2 cellular contexts compared by ENCODE assay signal in the genomic region with DNA sequence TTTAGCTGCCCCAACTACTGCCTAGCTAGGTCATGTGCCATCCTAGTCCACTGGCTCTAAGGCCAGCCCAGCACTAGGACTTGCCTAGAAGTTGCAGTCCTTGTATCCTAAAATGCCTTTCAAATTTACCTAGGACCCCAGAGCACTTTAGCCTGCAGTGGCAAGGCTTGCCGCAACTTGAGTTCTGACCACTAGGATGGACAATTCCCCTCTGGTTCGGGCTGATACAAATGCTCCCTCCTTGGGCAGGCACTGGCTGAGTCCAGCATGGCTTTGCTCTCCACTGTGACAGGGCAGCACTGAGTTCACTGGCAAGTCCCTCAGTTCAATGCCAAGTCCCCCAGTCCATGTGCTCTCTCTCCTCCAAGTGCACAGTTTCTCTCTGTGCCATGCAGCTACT.
TF ChIP-seq lines count a peak whose summit lies in the region.

No MANE protein-coding gene starts in this region.

TF ChIP-seq in WTC11, 78 proteins besides CTCF, POLR2A, EP300 and RAD21:
- TF ChIP-seq SMAD3 (CRISPR knock-in tag; IDR thresholded peaks at IDR 0.05; ENCODE audit: borderline replicate concordance) (no peak), NFYB (CRISPR knock-in tag; conservative IDR thresholded peaks at IDR 0.05; ENCODE audit: low read depth) (no peak), ZNF396 (CRISPR knock-in tag; IDR thresholded peaks at IDR 0.05; ENCODE audit: borderline replicate concordance) (no peak), MXD4 (CRISPR knock-in tag; IDR thresholded peaks at IDR 0.05; ENCODE audit: borderline replicate concordance) (no peak), CREM (CRISPR knock-in tag; IDR thresholded peaks at IDR 0.05) (no peak), KAT7 (CRISPR knock-in tag; IDR thresholded peaks at IDR 0.05; ENCODE audit: borderline replicate concordance) (no peak), JAZF1 (CRISPR knock-in tag; IDR thresholded peaks at IDR 0.05) (no peak), FOXJ3 (CRISPR knock-in tag; IDR thresholded peaks at IDR 0.05; ENCODE audit: borderline replicate concordance) (no peak), SMAD4 (CRISPR knock-in tag; IDR thresholded peaks at IDR 0.05) (no peak), OVOL2 (CRISPR knock-in tag; IDR thresholded peaks at IDR 0.05; ENCODE audit: borderline replicate concordance) (no peak), ZNF232 (CRISPR knock-in tag; IDR thresholded peaks at IDR 0.05) (no peak)
- TF ChIP-seq, protein P1, sequence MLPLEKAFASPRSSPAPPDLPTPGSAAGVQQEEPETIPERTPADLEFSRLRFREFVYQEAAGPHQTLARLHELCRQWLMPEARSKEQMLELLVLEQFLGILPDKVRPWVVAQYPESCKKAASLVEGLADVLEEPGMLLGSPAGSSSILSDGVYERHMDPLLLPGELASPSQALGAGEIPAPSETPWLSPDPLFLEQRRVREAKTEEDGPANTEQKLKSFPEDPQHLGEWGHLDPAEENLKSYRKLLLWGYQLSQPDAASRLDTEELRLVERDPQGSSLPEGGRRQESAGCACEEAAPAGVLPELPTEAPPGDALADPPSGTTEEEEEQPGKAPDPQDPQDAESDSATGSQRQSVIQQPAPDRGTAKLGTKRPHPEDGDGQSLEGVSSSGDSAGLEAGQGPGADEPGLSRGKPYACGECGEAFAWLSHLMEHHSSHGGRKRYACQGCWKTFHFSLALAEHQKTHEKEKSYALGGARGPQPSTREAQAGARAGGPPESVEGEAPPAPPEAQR (CRISPR knock-in tag; IDR thresholded peaks at IDR 0.05), result no peak
- TF ChIP-seq, protein P2, sequence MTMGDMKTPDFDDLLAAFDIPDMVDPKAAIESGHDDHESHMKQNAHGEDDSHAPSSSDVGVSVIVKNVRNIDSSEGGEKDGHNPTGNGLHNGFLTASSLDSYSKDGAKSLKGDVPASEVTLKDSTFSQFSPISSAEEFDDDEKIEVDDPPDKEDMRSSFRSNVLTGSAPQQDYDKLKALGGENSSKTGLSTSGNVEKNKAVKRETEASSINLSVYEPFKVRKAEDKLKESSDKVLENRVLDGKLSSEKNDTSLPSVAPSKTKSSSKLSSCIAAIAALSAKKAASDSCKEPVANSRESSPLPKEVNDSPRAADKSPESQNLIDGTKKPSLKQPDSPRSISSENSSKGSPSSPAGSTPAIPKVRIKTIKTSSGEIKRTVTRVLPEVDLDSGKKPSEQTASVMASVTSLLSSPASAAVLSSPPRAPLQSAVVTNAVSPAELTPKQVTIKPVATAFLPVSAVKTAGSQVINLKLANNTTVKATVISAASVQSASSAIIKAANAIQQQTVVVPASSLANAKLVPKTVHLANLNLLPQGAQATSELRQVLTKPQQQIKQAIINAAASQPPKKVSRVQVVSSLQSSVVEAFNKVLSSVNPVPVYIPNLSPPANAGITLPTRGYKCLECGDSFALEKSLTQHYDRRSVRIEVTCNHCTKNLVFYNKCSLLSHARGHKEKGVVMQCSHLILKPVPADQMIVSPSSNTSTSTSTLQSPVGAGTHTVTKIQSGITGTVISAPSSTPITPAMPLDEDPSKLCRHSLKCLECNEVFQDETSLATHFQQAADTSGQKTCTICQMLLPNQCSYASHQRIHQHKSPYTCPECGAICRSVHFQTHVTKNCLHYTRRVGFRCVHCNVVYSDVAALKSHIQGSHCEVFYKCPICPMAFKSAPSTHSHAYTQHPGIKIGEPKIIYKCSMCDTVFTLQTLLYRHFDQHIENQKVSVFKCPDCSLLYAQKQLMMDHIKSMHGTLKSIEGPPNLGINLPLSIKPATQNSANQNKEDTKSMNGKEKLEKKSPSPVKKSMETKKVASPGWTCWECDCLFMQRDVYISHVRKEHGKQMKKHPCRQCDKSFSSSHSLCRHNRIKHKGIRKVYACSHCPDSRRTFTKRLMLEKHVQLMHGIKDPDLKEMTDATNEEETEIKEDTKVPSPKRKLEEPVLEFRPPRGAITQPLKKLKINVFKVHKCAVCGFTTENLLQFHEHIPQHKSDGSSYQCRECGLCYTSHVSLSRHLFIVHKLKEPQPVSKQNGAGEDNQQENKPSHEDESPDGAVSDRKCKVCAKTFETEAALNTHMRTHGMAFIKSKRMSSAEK (CRISPR knock-in tag; IDR thresholded peaks at IDR 0.05; ENCODE audit: borderline replicate concordance), result no peak
- TF ChIP-seq, protein P3, sequence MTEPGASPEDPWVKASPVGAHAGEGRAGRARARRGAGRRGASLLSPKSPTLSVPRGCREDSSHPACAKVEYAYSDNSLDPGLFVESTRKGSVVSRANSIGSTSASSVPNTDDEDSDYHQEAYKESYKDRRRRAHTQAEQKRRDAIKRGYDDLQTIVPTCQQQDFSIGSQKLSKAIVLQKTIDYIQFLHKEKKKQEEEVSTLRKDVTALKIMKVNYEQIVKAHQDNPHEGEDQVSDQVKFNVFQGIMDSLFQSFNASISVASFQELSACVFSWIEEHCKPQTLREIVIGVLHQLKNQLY (CRISPR knock-in tag; IDR thresholded peaks at IDR 0.05), result no peak

TF ChIP-seq in SK-N-SH treated with all-trans-retinoic acid at 6 μM for 48 hours, 23 proteins besides CTCF, POLR2A, EP300 and RAD21:
- TF ChIP-seq ZFP3 (CRISPR knock-in tag; IDR thresholded peaks at IDR 0.05) (no peak), SNAI2 (CRISPR knock-in tag; IDR thresholded peaks at IDR 0.05) (no peak), ISL1 (CRISPR knock-in tag; IDR thresholded peaks at IDR 0.05) (no peak), TOX (CRISPR knock-in tag; IDR thresholded peaks at IDR 0.05; ENCODE audit: borderline replicate concordance) (no peak), BACH2 (CRISPR knock-in tag; IDR thresholded peaks at IDR 0.05; ENCODE audit: borderline replicate concordance) (no peak), ZNF8 (CRISPR knock-in tag; IDR thresholded peaks at IDR 0.05) (no peak), ZC3H10 (CRISPR knock-in tag; IDR thresholded peaks at IDR 0.05) (no peak), ZFP30 (CRISPR knock-in tag; IDR thresholded peaks at IDR 0.05) (no peak), ARNTL (CRISPR knock-in tag; IDR thresholded peaks at IDR 0.05; ENCODE audit: borderline replicate concordance, low read depth) (no peak), CSDC2 (CRISPR knock-in tag; IDR thresholded peaks at IDR 0.05) (no peak), RARB (CRISPR knock-in tag; IDR thresholded peaks at IDR 0.05) (no peak), OSR1 (CRISPR knock-in tag; IDR thresholded peaks at IDR 0.05) (no peak), PPARA (CRISPR knock-in tag; IDR thresholded peaks at IDR 0.05; ENCODE audit: borderline replicate concordance) (no peak)
- TF ChIP-seq, protein P4, sequence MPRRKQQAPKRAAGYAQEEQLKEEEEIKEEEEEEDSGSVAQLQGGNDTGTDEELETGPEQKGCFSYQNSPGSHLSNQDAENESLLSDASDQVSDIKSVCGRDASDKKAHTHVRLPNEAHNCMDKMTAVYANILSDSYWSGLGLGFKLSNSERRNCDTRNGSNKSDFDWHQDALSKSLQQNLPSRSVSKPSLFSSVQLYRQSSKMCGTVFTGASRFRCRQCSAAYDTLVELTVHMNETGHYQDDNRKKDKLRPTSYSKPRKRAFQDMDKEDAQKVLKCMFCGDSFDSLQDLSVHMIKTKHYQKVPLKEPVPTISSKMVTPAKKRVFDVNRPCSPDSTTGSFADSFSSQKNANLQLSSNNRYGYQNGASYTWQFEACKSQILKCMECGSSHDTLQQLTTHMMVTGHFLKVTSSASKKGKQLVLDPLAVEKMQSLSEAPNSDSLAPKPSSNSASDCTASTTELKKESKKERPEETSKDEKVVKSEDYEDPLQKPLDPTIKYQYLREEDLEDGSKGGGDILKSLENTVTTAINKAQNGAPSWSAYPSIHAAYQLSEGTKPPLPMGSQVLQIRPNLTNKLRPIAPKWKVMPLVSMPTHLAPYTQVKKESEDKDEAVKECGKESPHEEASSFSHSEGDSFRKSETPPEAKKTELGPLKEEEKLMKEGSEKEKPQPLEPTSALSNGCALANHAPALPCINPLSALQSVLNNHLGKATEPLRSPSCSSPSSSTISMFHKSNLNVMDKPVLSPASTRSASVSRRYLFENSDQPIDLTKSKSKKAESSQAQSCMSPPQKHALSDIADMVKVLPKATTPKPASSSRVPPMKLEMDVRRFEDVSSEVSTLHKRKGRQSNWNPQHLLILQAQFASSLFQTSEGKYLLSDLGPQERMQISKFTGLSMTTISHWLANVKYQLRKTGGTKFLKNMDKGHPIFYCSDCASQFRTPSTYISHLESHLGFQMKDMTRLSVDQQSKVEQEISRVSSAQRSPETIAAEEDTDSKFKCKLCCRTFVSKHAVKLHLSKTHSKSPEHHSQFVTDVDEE (CRISPR knock-in tag; IDR thresholded peaks at IDR 0.05), result no peak
- TF ChIP-seq, protein P5, sequence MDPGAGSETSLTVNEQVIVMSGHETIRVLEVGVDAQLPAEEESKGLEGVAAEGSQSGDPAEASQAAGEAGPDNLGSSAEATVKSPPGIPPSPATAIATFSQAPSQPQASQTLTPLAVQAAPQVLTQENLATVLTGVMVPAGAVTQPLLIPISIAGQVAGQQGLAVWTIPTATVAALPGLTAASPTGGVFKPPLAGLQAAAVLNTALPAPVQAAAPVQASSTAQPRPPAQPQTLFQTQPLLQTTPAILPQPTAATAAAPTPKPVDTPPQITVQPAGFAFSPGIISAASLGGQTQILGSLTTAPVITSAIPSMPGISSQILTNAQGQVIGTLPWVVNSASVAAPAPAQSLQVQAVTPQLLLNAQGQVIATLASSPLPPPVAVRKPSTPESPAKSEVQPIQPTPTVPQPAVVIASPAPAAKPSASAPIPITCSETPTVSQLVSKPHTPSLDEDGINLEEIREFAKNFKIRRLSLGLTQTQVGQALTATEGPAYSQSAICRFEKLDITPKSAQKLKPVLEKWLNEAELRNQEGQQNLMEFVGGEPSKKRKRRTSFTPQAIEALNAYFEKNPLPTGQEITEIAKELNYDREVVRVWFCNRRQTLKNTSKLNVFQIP (CRISPR knock-in tag; IDR thresholded peaks at IDR 0.05; ENCODE audit: borderline replicate concordance, low read depth), result no peak
- TF ChIP-seq, protein P6, sequence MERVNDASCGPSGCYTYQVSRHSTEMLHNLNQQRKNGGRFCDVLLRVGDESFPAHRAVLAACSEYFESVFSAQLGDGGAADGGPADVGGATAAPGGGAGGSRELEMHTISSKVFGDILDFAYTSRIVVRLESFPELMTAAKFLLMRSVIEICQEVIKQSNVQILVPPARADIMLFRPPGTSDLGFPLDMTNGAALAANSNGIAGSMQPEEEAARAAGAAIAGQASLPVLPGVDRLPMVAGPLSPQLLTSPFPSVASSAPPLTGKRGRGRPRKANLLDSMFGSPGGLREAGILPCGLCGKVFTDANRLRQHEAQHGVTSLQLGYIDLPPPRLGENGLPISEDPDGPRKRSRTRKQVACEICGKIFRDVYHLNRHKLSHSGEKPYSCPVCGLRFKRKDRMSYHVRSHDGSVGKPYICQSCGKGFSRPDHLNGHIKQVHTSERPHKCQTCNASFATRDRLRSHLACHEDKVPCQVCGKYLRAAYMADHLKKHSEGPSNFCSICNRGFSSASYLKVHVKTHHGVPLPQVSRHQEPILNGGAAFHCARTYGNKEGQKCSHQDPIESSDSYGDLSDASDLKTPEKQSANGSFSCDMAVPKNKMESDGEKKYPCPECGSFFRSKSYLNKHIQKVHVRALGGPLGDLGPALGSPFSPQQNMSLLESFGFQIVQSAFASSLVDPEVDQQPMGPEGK (CRISPR knock-in tag; IDR thresholded peaks at IDR 0.05; ENCODE audit: borderline replicate concordance), result no peak
- TF ChIP-seq, protein P7, sequence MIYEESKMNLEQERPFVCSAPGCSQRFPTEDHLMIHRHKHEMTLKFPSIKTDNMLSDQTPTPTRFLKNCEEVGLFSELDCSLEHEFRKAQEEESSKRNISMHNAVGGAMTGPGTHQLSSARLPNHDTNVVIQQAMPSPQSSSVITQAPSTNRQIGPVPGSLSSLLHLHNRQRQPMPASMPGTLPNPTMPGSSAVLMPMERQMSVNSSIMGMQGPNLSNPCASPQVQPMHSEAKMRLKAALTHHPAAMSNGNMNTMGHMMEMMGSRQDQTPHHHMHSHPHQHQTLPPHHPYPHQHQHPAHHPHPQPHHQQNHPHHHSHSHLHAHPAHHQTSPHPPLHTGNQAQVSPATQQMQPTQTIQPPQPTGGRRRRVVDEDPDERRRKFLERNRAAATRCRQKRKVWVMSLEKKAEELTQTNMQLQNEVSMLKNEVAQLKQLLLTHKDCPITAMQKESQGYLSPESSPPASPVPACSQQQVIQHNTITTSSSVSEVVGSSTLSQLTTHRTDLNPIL (CRISPR knock-in tag; IDR thresholded peaks at IDR 0.05; ENCODE audit: low read depth), result no peak
